Comparison of ENCODE assay signal across 18 cellular contexts in the genomic region with DNA sequence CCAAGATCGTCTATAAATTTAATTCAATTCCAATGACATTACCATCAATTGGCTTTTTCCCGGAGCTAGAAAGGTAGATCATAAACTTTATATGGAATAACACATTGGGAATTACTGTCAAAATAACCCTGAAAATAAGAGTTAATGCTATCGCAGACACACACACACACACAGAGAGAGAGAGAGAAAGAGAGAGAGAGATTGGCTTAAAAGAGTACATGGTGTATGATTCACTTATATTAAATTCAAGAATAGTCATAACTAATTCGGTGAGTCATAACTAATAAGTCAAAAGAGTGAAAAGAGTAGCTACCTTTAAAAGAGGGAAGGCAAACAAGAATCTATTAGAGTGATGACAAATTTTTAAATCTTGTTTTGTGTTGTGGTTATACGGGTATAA.
"Had no signal": no experiment of that assay in that cellular context is flagged by ENCODE, and none has a peak within 500 bp of the region (broad histone marks: within the 10 kb centered on the region; RNA-seq: fewer than 3 reads in every experiment).

No MANE protein-coding gene starts in this region.

- ATAC-seq: Panc1 had no signal

- DNase-seq: KBM-7, MV-4-11, NCI-H1048, NCI-H1105, NCI-H1417, NCI-H1436 treated with DMSO at 0.1 percent for 48 hours, NCI-H1694, NCI-H187 treated with DMSO at 0.1 percent for 48 hours, NCI-H2029 treated with DMSO at 0.1 percent for 48 hours, NCI-H2171 treated with DMSO at 0.1 percent for 48 hours, NCI-H524, NCI-H69, NCI-H774, SHP77, SW 1271 had no signal

- H3K27ac ChIP-seq: HL-60, RWPE1 had no signal
